In the genomic region with DNA sequence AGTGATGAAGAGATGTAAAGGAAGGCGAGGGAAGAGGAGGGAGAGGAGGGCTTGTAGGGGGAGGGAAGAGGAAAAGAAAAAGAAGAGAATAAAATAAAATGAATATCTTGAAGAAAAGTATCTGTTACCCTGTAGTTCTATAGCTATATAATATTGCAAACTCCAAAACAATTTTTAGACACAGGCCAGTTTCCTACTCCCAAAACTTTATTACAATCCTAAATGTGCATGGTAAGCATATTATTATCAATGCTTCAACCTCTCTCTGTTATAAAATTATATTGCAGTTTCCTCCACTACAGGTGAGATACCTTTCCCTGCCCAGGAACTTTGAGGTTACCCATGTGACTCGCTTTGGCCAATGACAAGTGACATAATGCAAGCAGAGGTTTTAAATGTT, we compare ENCODE assay signal across 26 cellular contexts.
"Had no signal": no experiment of that assay in that cellular context is flagged by ENCODE, and none has a peak within 500 bp of the region (broad histone marks: within the 10 kb centered on the region; RNA-seq: fewer than 3 reads in every experiment).

No MANE protein-coding gene starts in this region.

- H3K4me3 Mint-ChIP-seq: activated CD4-positive, alpha-beta memory T cell treated with anti-CD3 and anti-CD28 coated beads, Interleukin-2, amount 10 ng/mL, durations not matched to agents 7 days and 5 days; activated CD4-positive, alpha-beta T cell treated with anti-CD3 and anti-CD28 coated beads for 36 hours; activated naive CD4-positive, alpha-beta T cell treated with anti-CD3 and anti-CD28 coated beads for 36 hours; activated naive CD8-positive, alpha-beta T cell; activated T-helper 17 cell treated with anti-CD3 and anti-CD28 coated beads, Interleukin-2, amount 50 U/mL, for 72 hours; T-helper 17 cell had no signal

- H3K36me3 ChIP-seq: brain microvascular endothelial cell, Peyer's patch, SJSA1 had no signal

- H3K4me1 ChIP-seq: Peyer's patch, SJSA1 had no signal

- ATAC-seq: activated CD4-positive, alpha-beta T cell treated with anti-CD3 and anti-CD28 coated beads for 36 hours; activated T-helper 17 cell treated with anti-CD3 and anti-CD28 coated beads, Interleukin-2, amount 50 U/mL, for 72 hours; SK-N-SH treated with all-trans-retinoic acid at 6 μM for 48 hours; T-helper 17 cell had no signal

- DNase-seq: activated CD4-positive, alpha-beta memory T cell treated with anti-CD3 and anti-CD28 coated beads, Interleukin-2, amount 10 ng/mL, durations not matched to agents 7 days and 5 days; activated CD4-positive, alpha-beta T cell treated with anti-CD3 and anti-CD28 coated beads for 36 hours; activated CD4-positive, alpha-beta T cell treated with anti-CD3 and anti-CD28 coated beads, Interleukin-2, amount 50 U/mL, for 1 hour; activated CD4-positive, CD25-positive, alpha-beta regulatory T cell; activated gamma-delta T cell; activated naive CD4-positive, alpha-beta T cell treated with anti-CD3 and anti-CD28 coated beads for 36 hours; activated T-cell treated with anti-CD3 and anti-CD28 coated beads for 4 hours; activated T-cell treated with anti-CD3 and anti-CD28 coated beads, Interleukin-2, amount 50 U/mL, for 48 hours; amygdala; brain microvascular endothelial cell; caudate nucleus; NCI-H1105; NCI-H1436; NCI-H1694 treated with DMSO at 0.1 percent for 48 hours; NCI-H2029 treated with DMSO at 0.1 percent for 48 hours; NCI-H510A treated with DMSO at 0.1 percent for 48 hours; NCI-H69; Peyer's patch; Right ventricle myocardium superior; T-helper 17 cell; T-helper 9 cell had no signal

- H3K27me3 ChIP-seq: brain microvascular endothelial cell, Peyer's patch, SJSA1 had no signal

- H3K9me3 ChIP-seq: Peyer's patch, SJSA1 had no signal

- H3K36me3 Mint-ChIP-seq: activated naive CD8-positive, alpha-beta T cell had no signal

- H3K27ac Mint-ChIP-seq: activated CD4-positive, alpha-beta memory T cell treated with anti-CD3 and anti-CD28 coated beads, Interleukin-2, amount 10 ng/mL, durations not matched to agents 7 days and 5 days; activated CD4-positive, alpha-beta T cell treated with anti-CD3 and anti-CD28 coated beads for 36 hours; activated naive CD4-positive, alpha-beta T cell treated with anti-CD3 and anti-CD28 coated beads for 36 hours; activated naive CD8-positive, alpha-beta T cell; activated T-helper 17 cell treated with anti-CD3 and anti-CD28 coated beads, Interleukin-2, amount 50 U/mL, for 72 hours; T-helper 17 cell had no signal

- H3K9me3 Mint-ChIP-seq: activated T-helper 17 cell treated with anti-CD3 and anti-CD28 coated beads, Interleukin-2, amount 50 U/mL, for 72 hours had no signal

- H3K27me3 Mint-ChIP-seq: activated CD4-positive, alpha-beta memory T cell treated with anti-CD3 and anti-CD28 coated beads, Interleukin-2, amount 10 ng/mL, durations not matched to agents 7 days and 5 days; activated CD4-positive, alpha-beta T cell treated with anti-CD3 and anti-CD28 coated beads for 36 hours; activated naive CD8-positive, alpha-beta T cell; T-helper 17 cell had no signal

- H3K27ac ChIP-seq: brain microvascular endothelial cell, Peyer's patch, RWPE1, SJSA1 had no signal

- H3K4me3 ChIP-seq: Peyer's patch, SJSA1 had no signal

- H3K4me1 Mint-ChIP-seq: activated CD4-positive, alpha-beta memory T cell treated with anti-CD3 and anti-CD28 coated beads, Interleukin-2, amount 10 ng/mL, durations not matched to agents 7 days and 5 days; activated CD4-positive, alpha-beta T cell treated with anti-CD3 and anti-CD28 coated beads for 36 hours; activated T-helper 17 cell treated with anti-CD3 and anti-CD28 coated beads, Interleukin-2, amount 50 U/mL, for 72 hours; T-helper 17 cell had no signal
